8 cellular contexts compared by ENCODE assay signal in genomic region chr3:58237238-58237939, GRCh38. TPM values are rescaled to one million over a fixed set of nuclear protein-coding genes. Genes with fewer than 3 reads are reported as not detected.
DNase-seq lines count a peak whose midpoint lies in the region; ATAC-seq and TF ChIP-seq lines count a peak whose summit lies in the region.

ABHD6 (plus strand) TSS chr3:58237792; CDS start chr3:58256587, 18,795 bp downstream.

- intact Hi-C loops in activated CD8-positive, alpha-beta T cell treated with anti-CD3 and anti-CD28 coated beads for 36 hours (cut with micrococcal nuclease) = loop anchor here (5.0 kb wide), 1 partner anchor 70 kb away; the partner anchor contains the start of genes HTD2 and RPP14

- no peak for TF ChIP-seq CTCF in activated CD8-positive, alpha-beta T cell treated with anti-CD3 and anti-CD28 coated beads for 36 hours (IDR thresholded peaks at IDR 0.05)

- DNase-seq in NCI-H524 (lab: John Stamatoyannopoulos, UW) = peak; percentile 39 to 58
- peak; percentile 81 for DNase-seq in activated CD8-positive, alpha-beta T cell treated with anti-CD3 and anti-CD28 coated beads for 36 hours
- DNase-seq in effector CD4-positive, alpha-beta T cell = peak; percentile 74
- peak; percentile 87 to 97 for DNase-seq in memory B cell (ENCODE audit: low spot score in 2 of 2)
- peak; percentile 71 for DNase-seq in stimulated activated CD8-positive, alpha-beta memory T cell treated with anti-CD3 and anti-CD28 coated beads, Interleukin-12 subunit alpha, Interleukin-12 subunit beta, amount 100 ng/mL, for 4 hours (ENCODE audit: low read depth)

- H3K9me3 Mint-ChIP-seq in activated CD8-positive, alpha-beta T cell treated with anti-CD3 and anti-CD28 coated beads for 36 hours = no peaks in the 10 kb centered on the region
- no peaks in the 10 kb centered on the region for H3K9me3 Mint-ChIP-seq in memory B cell

- ATAC-seq in GM18517 (IDR thresholded peaks at IDR 0.05; ENCODE audit: unreplicated experiment) (peak; percentile 51), HG02981 (IDR thresholded peaks at IDR 0.05; ENCODE audit: unreplicated experiment) (peak; percentile 72), memory B cell (ENCODE audit: low read depth) (peak; percentile 73)
- ATAC-seq in activated CD8-positive, alpha-beta T cell treated with anti-CD3 and anti-CD28 coated beads for 36 hours = peak; percentile 82

- peak within 1 kb of the TSS; percentile 84 for H3K27ac Mint-ChIP-seq in activated CD8-positive, alpha-beta T cell treated with anti-CD3 and anti-CD28 coated beads for 36 hours
- peak within 1 kb of the TSS; percentile 86 for H3K27ac Mint-ChIP-seq in memory B cell

- POLR2A ChIA-PET in activated CD8-positive, alpha-beta T cell treated with anti-CD3 and anti-CD28 coated beads for 36 hours (lab: Charles Lee) = no interaction called here

- peaks cover 5% of the 10 kb centered on the region for H3K4me1 ChIP-seq in ACC112 (ENCODE audit: control insufficient read depth, insufficient read depth, low read length, unreplicated experiment)

- H3K36me3 Mint-ChIP-seq in activated CD8-positive, alpha-beta T cell treated with anti-CD3 and anti-CD28 coated beads for 36 hours (ENCODE audit: low read depth) = no peaks in the 10 kb centered on the region
- no peaks in the 10 kb centered on the region for H3K36me3 Mint-ChIP-seq in memory B cell

- peaks cover 11% of the 10 kb centered on the region for H3K27me3 Mint-ChIP-seq in activated CD8-positive, alpha-beta T cell treated with anti-CD3 and anti-CD28 coated beads for 36 hours
- no peaks in the 10 kb centered on the region for H3K27me3 Mint-ChIP-seq in memory B cell

- no peak within 1 kb of the TSS for H3K27ac ChIP-seq in ACC112 (ENCODE audit: low read depth, low read length)

- peaks cover 5% of the 10 kb centered on the region for H3K4me1 Mint-ChIP-seq in activated CD8-positive, alpha-beta T cell treated with anti-CD3 and anti-CD28 coated beads for 36 hours (ENCODE audit: low read depth)
- peaks cover 44% of the 10 kb centered on the region for H3K4me1 Mint-ChIP-seq in memory B cell

- H3K36me3 ChIP-seq in ACC112 (ENCODE audit: insufficient read depth, low read length) = no peaks in the 10 kb centered on the region

- no peaks in the 10 kb centered on the region for H3K79me2 ChIP-seq in ACC112 (ENCODE audit: control insufficient read depth, insufficient read depth, low read length, unreplicated experiment)

- H3K4me3 ChIP-seq in ACC112 (ENCODE audit: low read depth, low read length) = peak within 1 kb of the TSS; percentile 91

- CTCF ChIA-PET in activated CD8-positive, alpha-beta T cell treated with anti-CD3 and anti-CD28 coated beads for 36 hours (lab: Charles Lee) = interaction anchor here (1.0 to 14.4 kb wide), 5 partner anchors 20 to 178 kb away, joined by 3 to 89 read pairs (median 7); partner anchors contain the start of genes HTD2 and RPP14

- H3K4me3 Mint-ChIP-seq in activated CD8-positive, alpha-beta T cell treated with anti-CD3 and anti-CD28 coated beads for 36 hours = peak within 1 kb of the TSS; percentile 84
- peak within 1 kb of the TSS; percentile 99 for H3K4me3 Mint-ChIP-seq in memory B cell

- H2AFZ ChIP-seq in ACC112 (ENCODE audit: low read length, unreplicated experiment) = peak within 1 kb of the TSS; percentile 87

- H3K27me3 ChIP-seq in ACC112 (ENCODE audit: insufficient read depth, low read length) = no peaks in the 10 kb centered on the region

RNA-seq across cellular contexts. Expression of gene ABHD6, which starts in this region (rescaled TPM):
- total RNA-seq in activated CD8-positive, alpha-beta T cell treated with anti-CD3 and anti-CD28 coated beads for 36 hours = 1 to 10 TPM; 3.3 to 3.7 TPM
